ENCODE assay signal across 30 cellular contexts in the genomic region with DNA sequence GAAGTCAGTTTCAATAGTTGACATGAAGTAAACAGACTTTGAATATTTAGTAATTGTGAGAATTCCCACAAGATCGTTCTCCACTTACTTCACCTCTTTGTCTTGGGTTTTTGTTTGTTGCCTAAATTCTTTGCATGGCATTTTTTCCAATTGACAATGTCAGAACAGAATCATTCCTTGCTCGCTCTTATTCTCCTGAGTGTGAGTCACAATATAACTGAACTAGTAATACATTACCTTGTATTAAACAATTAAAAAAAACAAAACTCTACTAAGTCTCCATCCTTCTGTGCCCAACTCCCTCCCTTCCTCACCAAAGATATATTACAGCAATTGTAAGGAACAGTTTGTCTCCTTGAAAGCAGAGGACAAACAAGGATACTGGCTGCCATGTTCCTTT.
"Had no signal": no experiment of that assay in that cellular context is flagged by ENCODE, and none has a peak within 500 bp of the region (broad histone marks: within the 10 kb centered on the region; RNA-seq: fewer than 3 reads in every experiment).

No MANE protein-coding gene starts in this region.

- H2AFZ ChIP-seq: neural progenitor cell had no signal

- H3K27me3 ChIP-seq: dorsolateral prefrontal cortex, esophagus squamous epithelium, left lung, neural progenitor cell, sigmoid colon, stomach, thyroid gland, vagina had no signal

- H3K4me1 ChIP-seq: esophagus squamous epithelium, left lung, neural progenitor cell, prostate gland, sigmoid colon, stomach, thyroid gland, vagina had no signal

- DNase-seq: dorsolateral prefrontal cortex; effector CD8-positive, alpha-beta T cell; endodermal cell; erythroblast; esophagus squamous epithelium; foreskin melanocyte; hypothalamus; immature natural killer cell; islet precursor cell; left cardiac atrium; left lung; mesenchymal stem cell; mucosa of descending colon; naive B cell; nucleus accumbens; right cardiac atrium; sigmoid colon; stimulated activated CD4-positive, alpha-beta T cell treated with anti-CD3 and anti-CD28 coated beads, Interleukin-2, amount 100 ng/mL, for 24 hours; stimulated activated CD4-positive, alpha-beta T cell treated with anti-CD3 and anti-CD28 coated beads, Interleukin-4, amount 100 ng/mL, for 24 hours; stimulated activated naive CD4-positive, alpha-beta T cell treated with Interleukin-2 at 50 U/mL for 16 hours; stomach; thyroid gland; trophoblast cell had no signal

- H3K4me3 ChIP-seq: dorsolateral prefrontal cortex, esophagus squamous epithelium, left lung, mucosa of descending colon, neural progenitor cell, prostate gland, sigmoid colon, stomach, thyroid gland, vagina had no signal

- H3K9me3 Mint-ChIP-seq: neural progenitor cell had no signal

- ATAC-seq: left cardiac atrium; left lung; mucosa of descending colon; natural killer cell treated with Interleukin-12 subunit alpha and Interleukin-12 subunit beta and Interleukin-15 and Interleukin-18, amount 100 ng/mL, for 72 hours; right cardiac atrium; stimulated activated effector memory CD8-positive, alpha-beta T cell treated with anti-CD3 and anti-CD28 coated beads, Interleukin-12 subunit alpha, Interleukin-12 subunit beta, amount 100 ng/mL, for 72 hours had no signal

- H3K27ac ChIP-seq: dorsolateral prefrontal cortex, esophagus squamous epithelium, left lung, neural progenitor cell, prostate gland, sigmoid colon, stomach, thyroid gland, vagina had no signal

- FAIRE-seq: colon had no signal

- H3K4me3 Mint-ChIP-seq: endodermal cell; immature natural killer cell; mesothelial cell of epicardium; naive B cell; natural killer cell treated with Interleukin-12 subunit alpha and Interleukin-12 subunit beta and Interleukin-15 and Interleukin-18, amount 100 ng/mL, for 72 hours; neural progenitor cell; stimulated activated effector memory CD8-positive, alpha-beta T cell treated with anti-CD3 and anti-CD28 coated beads, Interleukin-12 subunit alpha, Interleukin-12 subunit beta, amount 100 ng/mL, for 72 hours had no signal

- H3K4me1 Mint-ChIP-seq: immature natural killer cell; mesothelial cell of epicardium; naive B cell; neural progenitor cell; stimulated activated effector memory CD8-positive, alpha-beta T cell treated with anti-CD3 and anti-CD28 coated beads, Interleukin-12 subunit alpha, Interleukin-12 subunit beta, amount 100 ng/mL, for 72 hours had no signal

- H3K36me3 ChIP-seq: esophagus squamous epithelium, left lung, neural progenitor cell, prostate gland, sigmoid colon, stomach, thyroid gland, vagina had no signal

- H3K9me3 ChIP-seq: esophagus squamous epithelium, mucosa of descending colon, prostate gland, sigmoid colon, stomach, thyroid gland, vagina had no signal

- H3K4me2 ChIP-seq: neural progenitor cell had no signal

- H3K36me3 Mint-ChIP-seq: immature natural killer cell; mesothelial cell of epicardium; naive B cell; neural progenitor cell; stimulated activated effector memory CD8-positive, alpha-beta T cell treated with anti-CD3 and anti-CD28 coated beads, Interleukin-12 subunit alpha, Interleukin-12 subunit beta, amount 100 ng/mL, for 72 hours had no signal

- H3K9ac ChIP-seq: neural progenitor cell had no signal

- H3K27ac Mint-ChIP-seq: endodermal cell; immature natural killer cell; mesothelial cell of epicardium; naive B cell; natural killer cell treated with Interleukin-12 subunit alpha and Interleukin-12 subunit beta and Interleukin-15 and Interleukin-18, amount 100 ng/mL, for 72 hours; neural progenitor cell; stimulated activated effector memory CD8-positive, alpha-beta T cell treated with anti-CD3 and anti-CD28 coated beads, Interleukin-12 subunit alpha, Interleukin-12 subunit beta, amount 100 ng/mL, for 72 hours had no signal

- H3K27me3 Mint-ChIP-seq: naive B cell; natural killer cell treated with Interleukin-12 subunit alpha and Interleukin-12 subunit beta and Interleukin-15 and Interleukin-18, amount 100 ng/mL, for 72 hours had no signal
